21 cellular contexts compared by ENCODE assay signal in genomic region chr12:125772403-125772802, GRCh38.
"Had no signal": no experiment of that assay in that cellular context is flagged by ENCODE, and none has a peak within 500 bp of the region (broad histone marks: within the 10 kb centered on the region; RNA-seq: fewer than 3 reads in every experiment).

No MANE protein-coding gene starts in this region.

- H3K36me3 ChIP-seq: MG63 had no signal

- DNase-seq: Kasumi-1, MV-4-11, NCI-H1092, NCI-H1092 treated with DMSO at 0.1 percent for 48 hours, NCI-H1105, NCI-H1417 treated with DMSO at 0.1 percent for 48 hours, NCI-H1436, NCI-H1436 treated with DMSO at 0.1 percent for 48 hours, NCI-H1694, NCI-H187, NCI-H187 treated with DMSO at 0.1 percent for 48 hours, NCI-H2029 treated with DMSO at 0.1 percent for 48 hours, NCI-H2081 treated with DMSO at 0.1 percent for 48 hours, NCI-H2107, NCI-H2171, NCI-H2171 treated with DMSO at 0.1 percent for 48 hours, NCI-H2227 treated with DMSO at 0.1 percent for 48 hours, NCI-H226, NCI-H446 treated with DMSO at 0.1 percent for 48 hours, NCI-H510A treated with DMSO at 0.1 percent for 48 hours had no signal

- H3K27me3 ChIP-seq: MG63 had no signal

- H3K4me3 ChIP-seq: MG63 had no signal
